ENCODE assay signal across 28 cellular contexts in genomic region chr5:15191012-15191411, GRCh38.
DNase-seq lines count a peak whose midpoint lies in the region; ATAC-seq and TF ChIP-seq lines count a peak whose summit lies in the region.
"Had no signal": no experiment of that assay in that cellular context is flagged by ENCODE, and none has a peak within 500 bp of the region (broad histone marks: within the 10 kb centered on the region; RNA-seq: fewer than 3 reads in every experiment).

No MANE protein-coding gene starts in this region.

- no peak overlapping the region for H4K91ac ChIP-seq in IMR-90 (ENCODE audit: insufficient read depth, low read depth, low read length)

- H3K9me3 ChIP-seq in breast epithelium (no peaks in the 10 kb centered on the region), IMR-90 (ENCODE audit: control insufficient read depth, insufficient read depth, low read length) (peaks cover 2% of the 10 kb centered on the region; the same call in 1 of the 2 replicates)
- H3K9me3 ChIP-seq in naive thymus-derived CD4-positive, alpha-beta T cell (ENCODE audit: control insufficient read depth in 2 of 3, low read length in 3 of 3): peaks cover 0 to 7% (median 0%) of the 10 kb centered on the region in 3 experiments
- H3K9me3 ChIP-seq: adrenal gland, prostate gland, testis, vagina had no signal

- TF ChIP-seq POLR2A in breast epithelium (IDR thresholded peaks at IDR 0.05): no peak
- TF ChIP-seq POLR2A in IMR-90 (IDR thresholded peaks at IDR 0.05; ENCODE audit: low read depth, low read length): no peak

- ATAC-seq in IMR-90 (ENCODE audit: low read depth): no peak
- ATAC-seq in naive thymus-derived CD4-positive, alpha-beta T cell: no peak
- ATAC-seq: left lobe of liver; stimulated activated memory B cell treated with anti-CD40 and anti-IgM and Interleukin-4, amounts not matched to agents 10 μg/mL and 1 μg/mL and 100 μg/mL, for 72 hours had no signal

- H3K27me3 Mint-ChIP-seq in MCF 10A (ENCODE audit: insufficient read depth, unreplicated experiment) (peaks cover 11% of the 10 kb centered on the region), osteocyte (ENCODE audit: unreplicated experiment) (peaks cover 23% of the 10 kb centered on the region)
- no peaks in the 10 kb centered on the region for H3K27me3 Mint-ChIP-seq in naive thymus-derived CD4-positive, alpha-beta T cell
- H3K27me3 Mint-ChIP-seq: activated CD4-positive, alpha-beta T cell treated with anti-CD3 and anti-CD28 coated beads, Interleukin-2, amount 10 ng/mL, durations not matched to agents 7 days and 5 days; CD4-positive, alpha-beta memory T cell; stimulated activated memory B cell treated with anti-CD40 and anti-IgM and Interleukin-4, amounts not matched to agents 10 μg/mL and 1 μg/mL and 100 μg/mL, for 72 hours had no signal

- no peak overlapping the region for H3K4ac ChIP-seq in IMR-90 (ENCODE audit: low read depth, low read length)

- intact Hi-C loops in MCF 10A (cut with micrococcal nuclease): loop anchor here (2.0 kb wide), 1 partner anchor 804 kb away; no protein-coding TSS in a partner anchor
- intact Hi-C loops in breast epithelium (cut with DNase I; ENCODE audit: low total_unique reads): no loop called here
- intact Hi-C loops in IMR-90 (cut with micrococcal nuclease): loop anchor here (10.0 kb wide), 1 partner anchor 804 kb away; no protein-coding TSS in a partner anchor
- intact Hi-C loops in naive thymus-derived CD4-positive, alpha-beta T cell (cut with micrococcal nuclease): no loop called here

- in situ Hi-C loops in IMR-90 (cut with MboI; ENCODE audit: low sequenced_read_pairs): no loop called here

- H3K27ac Mint-ChIP-seq in MCF 10A (ENCODE audit: low read depth, unreplicated experiment) (no peak overlapping the region), osteocyte (ENCODE audit: unreplicated experiment) (no peak overlapping the region)
- H3K27ac Mint-ChIP-seq in naive thymus-derived CD4-positive, alpha-beta T cell: no peak overlapping the region
- H3K27ac Mint-ChIP-seq: activated CD4-positive, alpha-beta T cell treated with anti-CD3 and anti-CD28 coated beads, Interleukin-2, amount 10 ng/mL, durations not matched to agents 7 days and 5 days; CD4-positive, alpha-beta memory T cell; nephron progenitor cell; stimulated activated memory B cell treated with anti-CD40 and anti-IgM and Interleukin-4, amounts not matched to agents 10 μg/mL and 1 μg/mL and 100 μg/mL, for 72 hours; T-helper 1 cell treated with Interleukin-12 subunit alpha and Interleukin-12 subunit beta and Interleukin-4 antibody, amounts not matched to agents 30 μg/mL and 1 μg/mL, for 36 hours had no signal

- TF ChIP-seq RAD21 in IMR-90 (IDR thresholded peaks at IDR 0.05; ENCODE audit: low read length): peak; percentile 17; the same call in 1 of the 2 replicates

- H2BK15ac ChIP-seq in IMR-90 (ENCODE audit: low read depth, low read length): no peak overlapping the region

- H2BK20ac ChIP-seq in IMR-90 (ENCODE audit: low read depth, low read length): no peak overlapping the region

- H3K9me3 Mint-ChIP-seq in MCF 10A (ENCODE audit: unreplicated experiment) (no peaks in the 10 kb centered on the region), osteocyte (ENCODE audit: unreplicated experiment) (no peaks in the 10 kb centered on the region)
- H3K9me3 Mint-ChIP-seq in naive thymus-derived CD4-positive, alpha-beta T cell: peaks cover 8 to 59% (median 10%) of the 10 kb centered on the region in 11 donors

- DNase-seq in MCF 10A (ENCODE audit: unreplicated experiment) (peak; percentile 6), breast epithelium (ENCODE audit: low spot score in 2 of 2) (no peak), IMR-90 (no peak), dermis blood vessel endothelial cell (peak; percentile 0), osteocyte (ENCODE audit: extremely low spot score, unreplicated experiment) (no peak), DMS114 treated with DMSO at 0.1 percent for 48 hours (lab: John Stamatoyannopoulos, UW; ENCODE audit: unreplicated experiment) (no peak), inferior parietal cortex (ENCODE audit: extremely low spot score) (no peak)
- no peak for DNase-seq in naive thymus-derived CD4-positive, alpha-beta T cell
- DNase-seq: activated CD4-positive, alpha-beta T cell treated with anti-CD3 and anti-CD28 coated beads, Interleukin-2, amount 10 ng/mL, durations not matched to agents 7 days and 5 days; activated CD8-positive, alpha-beta memory T cell treated with anti-CD3 and anti-CD28 coated beads, Interleukin-2, amount 50 U/mL, for 4 hours; activated effector memory CD4-positive, alpha-beta T cell treated with Interleukin-2 at 50 U/mL for 16 hours; adrenal gland; CD4-positive, alpha-beta memory T cell; DMS53; erythroblast; GOT3; NCI-H1105; NCI-H2029 treated with DMSO at 0.1 percent for 48 hours; NCI-H526 treated with DMSO at 0.1 percent for 48 hours; nephron progenitor cell; SHP77 treated with DMSO at 0.1 percent for 48 hours; stimulated activated CD4-positive, alpha-beta T cell treated with anti-CD3 and anti-CD28 coated beads, Interleukin-1b, Interleukin-23, amount 100 ng/mL, for 48 hours; testis had no signal

- H3K4me1 Mint-ChIP-seq in MCF 10A (ENCODE audit: insufficient read depth, unreplicated experiment): no peaks in the 10 kb centered on the region
- H3K4me1 Mint-ChIP-seq in osteocyte (ENCODE audit: unreplicated experiment): no peaks in the 10 kb centered on the region
- no peaks in the 10 kb centered on the region for H3K4me1 Mint-ChIP-seq in naive thymus-derived CD4-positive, alpha-beta T cell
- H3K4me1 Mint-ChIP-seq: activated CD4-positive, alpha-beta T cell treated with anti-CD3 and anti-CD28 coated beads, Interleukin-2, amount 10 ng/mL, durations not matched to agents 7 days and 5 days; CD4-positive, alpha-beta memory T cell; nephron progenitor cell; stimulated activated memory B cell treated with anti-CD40 and anti-IgM and Interleukin-4, amounts not matched to agents 10 μg/mL and 1 μg/mL and 100 μg/mL, for 72 hours had no signal

- H2AFZ ChIP-seq in IMR-90 (replicated peaks; ENCODE audit: low read length, poor library complexity): no peak overlapping the region

- H2BK5ac ChIP-seq in IMR-90 (ENCODE audit: low read depth, low read length, poor library complexity, severe bottlenecking): no peak overlapping the region

- dilution Hi-C loops in IMR-90 (cut with HindIII; ENCODE audit: low sequenced_read_pairs, unreplicated experiment): no loop called here

- CTCF ChIA-PET in MCF 10A (lab: Yijun Ruan, JAX): interaction anchor here (0.9 kb wide), 1 partner anchor 18 kb away, joined by 4 read pairs; no protein-coding TSS in a partner anchor
- CTCF ChIA-PET in IMR-90 (lab: Yijun Ruan, JAX): interaction anchor here (0.6 kb wide), 1 partner anchor 618 kb away, joined by 4 read pairs; no protein-coding TSS in a partner anchor
- CTCF ChIA-PET in naive thymus-derived CD4-positive, alpha-beta T cell (lab: Charles Lee): no interaction called here

- no peak overlapping the region for H3K56ac ChIP-seq in IMR-90 (ENCODE audit: extremely low read depth, insufficient read depth, low read length)

- no peak overlapping the region for H3K18ac ChIP-seq in IMR-90 (ENCODE audit: low read depth, low read length)

- no peak overlapping the region for H4K8ac ChIP-seq in IMR-90 (ENCODE audit: low read depth in 2 of 2, low read length in 2 of 2)

- H3K79me1 ChIP-seq in IMR-90 (ENCODE audit: low read depth in 1 of 2, low read length in 2 of 2): no peaks in the 10 kb centered on the region

- H3K4me3 Mint-ChIP-seq in MCF 10A (ENCODE audit: unreplicated experiment): no peak overlapping the region
- no peak overlapping the region for H3K4me3 Mint-ChIP-seq in osteocyte (ENCODE audit: unreplicated experiment)
- H3K4me3 Mint-ChIP-seq in naive thymus-derived CD4-positive, alpha-beta T cell: no peak overlapping the region
- H3K4me3 Mint-ChIP-seq: activated CD4-positive, alpha-beta T cell treated with anti-CD3 and anti-CD28 coated beads, Interleukin-2, amount 10 ng/mL, durations not matched to agents 7 days and 5 days; CD4-positive, alpha-beta memory T cell; nephron progenitor cell; stimulated activated memory B cell treated with anti-CD40 and anti-IgM and Interleukin-4, amounts not matched to agents 10 μg/mL and 1 μg/mL and 100 μg/mL, for 72 hours; T-helper 1 cell treated with Interleukin-12 subunit alpha and Interleukin-12 subunit beta and Interleukin-4 antibody, amounts not matched to agents 30 μg/mL and 1 μg/mL, for 36 hours had no signal

- no peaks in the 10 kb centered on the region for H3K4me1 ChIP-seq in breast epithelium
- no peaks in the 10 kb centered on the region for H3K4me1 ChIP-seq in IMR-90 (ENCODE audit: control insufficient read depth, insufficient read depth, low read length)
- H3K4me1 ChIP-seq in naive thymus-derived CD4-positive, alpha-beta T cell (ENCODE audit: control insufficient read depth in 2 of 2, insufficient read depth in 2 of 2, low read length in 2 of 2): no peaks in the 10 kb centered on the region
- H3K4me1 ChIP-seq: adrenal gland, prostate gland, testis, vagina had no signal

- H3K4me2 ChIP-seq in IMR-90 (ENCODE audit: low read depth, low read length): no peak overlapping the region

- H3K36me3 Mint-ChIP-seq in MCF 10A (ENCODE audit: insufficient read depth, unreplicated experiment) (no peaks in the 10 kb centered on the region), osteocyte (ENCODE audit: unreplicated experiment) (no peaks in the 10 kb centered on the region)
- H3K36me3 Mint-ChIP-seq in naive thymus-derived CD4-positive, alpha-beta T cell: peaks cover 0 to 10% (median 0%) of the 10 kb centered on the region in 5 donors
- H3K36me3 Mint-ChIP-seq: CD4-positive, alpha-beta memory T cell; stimulated activated memory B cell treated with anti-CD40 and anti-IgM and Interleukin-4, amounts not matched to agents 10 μg/mL and 1 μg/mL and 100 μg/mL, for 72 hours had no signal

- no peaks in the 10 kb centered on the region for H4K20me1 ChIP-seq in IMR-90 (ENCODE audit: insufficient read depth, low read length)

- no peaks in the 10 kb centered on the region for H3K9me1 ChIP-seq in IMR-90 (ENCODE audit: insufficient read depth, low read length)

- BruUV-seq in MCF 10A (replicated peaks; lab: Mats Ljungman, UMichigan) (no TSS peak), IMR-90 (replicated peaks; lab: Mats Ljungman, UMichigan) (no TSS peak)

- H3K27me3 ChIP-seq in breast epithelium (no peaks in the 10 kb centered on the region), IMR-90 (ENCODE audit: control insufficient read depth, insufficient read depth, low read length) (no peaks in the 10 kb centered on the region; the same call in 1 of the 2 replicates)
- H3K27me3 ChIP-seq in naive thymus-derived CD4-positive, alpha-beta T cell (ENCODE audit: control insufficient read depth in 2 of 2, insufficient read depth in 2 of 2, low read length in 2 of 2): no peaks in the 10 kb centered on the region
- H3K27me3 ChIP-seq: adrenal gland, testis, vagina had no signal

- H3K36me3 ChIP-seq in breast epithelium (no peaks in the 10 kb centered on the region), IMR-90 (ENCODE audit: control insufficient read depth, insufficient read depth, low read length) (no peaks in the 10 kb centered on the region)
- H3K36me3 ChIP-seq in naive thymus-derived CD4-positive, alpha-beta T cell (ENCODE audit: control insufficient read depth in 2 of 3, insufficient read depth in 3 of 3, low read length in 3 of 3): no peaks in the 10 kb centered on the region
- H3K36me3 ChIP-seq: adrenal gland, prostate gland, vagina had no signal

- no CpG with 5 or more reads among the region's 2 CpGs for WGBS in IMR-90 (ENCODE audit: extremely low coverage in 2 of 2, insufficient read length in 1 of 2), 2 experiments

- no peak overlapping the region for H3K14ac ChIP-seq in IMR-90 (replicated peaks; ENCODE audit: low read depth, low read length)

- no peak overlapping the region for H2AK5ac ChIP-seq in IMR-90 (ENCODE audit: low read depth, low read length)

- H2AK9ac ChIP-seq in IMR-90 (replicated peaks; ENCODE audit: low read depth, low read length, poor library complexity): no peak overlapping the region

- TF ChIP-seq CTCF in MCF 10A (IDR thresholded peaks at IDR 0.05; ENCODE audit: unreplicated experiment) (peak; percentile 18), breast epithelium (IDR thresholded peaks at IDR 0.05) (no peak), IMR-90 (conservative IDR thresholded peaks at IDR 0.05; ENCODE audit: low read depth, low read length) (no peak), osteocyte (IDR thresholded peaks at IDR 0.05) (peak; percentile 32)

- no peak overlapping the region for H3K23ac ChIP-seq in IMR-90 (ENCODE audit: low read depth, low read length)

- H4K5ac ChIP-seq in IMR-90 (ENCODE audit: low read depth, low read length): no peak overlapping the region

- H3K27ac ChIP-seq in breast epithelium (no peak overlapping the region), IMR-90 (ENCODE audit: insufficient read depth, low read length) (no peak overlapping the region)
- H3K27ac ChIP-seq in naive thymus-derived CD4-positive, alpha-beta T cell (ENCODE audit: low read depth, low read length): no peak overlapping the region
- H3K27ac ChIP-seq: adrenal gland, prostate gland, testis, vagina had no signal

- H3K4me3 ChIP-seq in breast epithelium (no peak overlapping the region), IMR-90 (ENCODE audit: insufficient read depth, low read depth, low read length) (no peak overlapping the region)
- no peak overlapping the region for H3K4me3 ChIP-seq in naive thymus-derived CD4-positive, alpha-beta T cell (ENCODE audit: low read length)
- H3K4me3 ChIP-seq: adrenal gland, prostate gland, testis, vagina had no signal

- POLR2A ChIA-PET in MCF 10A (lab: Yijun Ruan, JAX): no interaction called here
- POLR2A ChIA-PET in IMR-90 (lab: Charles Lee; ENCODE audit: unreplicated experiment): no interaction called here
- POLR2A ChIA-PET in naive thymus-derived CD4-positive, alpha-beta T cell (lab: Charles Lee): no interaction called here

- H3K9ac ChIP-seq in IMR-90 (ENCODE audit: low read depth, low read length): no peak overlapping the region

- H2BK120ac ChIP-seq in IMR-90 (ENCODE audit: low read depth, low read length): no peak overlapping the region

Comparison
In these comparisons a context has a peak if more than half of its experiments do, and no peak if none do; other contexts are left out.
1. DNase-seq: peak in MCF 10A (single experiment) and dermis blood vessel endothelial cell (single experiment); none in breast epithelium (0 of 2), IMR-90 (single experiment), osteocyte (single experiment), DMS114 treated with DMSO at 0.1 percent for 48 hours (single experiment), naive thymus-derived CD4-positive, alpha-beta T cell (0 of 9) and inferior parietal cortex (single experiment).
2. CTCF ChIP-seq: peak in MCF 10A (single experiment) and osteocyte (single experiment); none in breast epithelium (0 of 3) and IMR-90 (single experiment).
3. intact Hi-C loops: an anchor here in MCF 10A (2.0 kb wide) and IMR-90 (10.0 kb wide); none called in breast epithelium and naive thymus-derived CD4-positive, alpha-beta T cell.